10 cellular contexts compared by ENCODE assay signal in genomic region chr13:35855531-35856019, GRCh38.
DNase-seq lines count a peak whose midpoint lies in the region; ATAC-seq and TF ChIP-seq lines count a peak whose summit lies in the region.
"Had no signal": no experiment of that assay in that cellular context is flagged by ENCODE, and none has a peak within 500 bp of the region (broad histone marks: within the 10 kb centered on the region; RNA-seq: fewer than 3 reads in every experiment).

No MANE protein-coding gene starts in this region.

- H3K9me3 Mint-ChIP-seq in activated naive CD8-positive, alpha-beta T cell treated with anti-CD3 and anti-CD28 coated beads for 36 hours: no peaks in the 10 kb centered on the region
- peaks cover 1% of the 10 kb centered on the region for H3K9me3 Mint-ChIP-seq in activated naive CD8-positive, alpha-beta T cell treated with anti-CD3 and anti-CD28 coated beads, Interleukin-2, amount 50 U/mL, for 24 hours
- H3K9me3 Mint-ChIP-seq in type B pancreatic cell: peaks cover 1% of the 10 kb centered on the region

- H3K36me3 Mint-ChIP-seq in activated naive CD8-positive, alpha-beta T cell treated with anti-CD3 and anti-CD28 coated beads for 36 hours: no peaks in the 10 kb centered on the region
- no peaks in the 10 kb centered on the region for H3K36me3 Mint-ChIP-seq in activated naive CD8-positive, alpha-beta T cell treated with anti-CD3 and anti-CD28 coated beads, Interleukin-2, amount 50 U/mL, for 24 hours (ENCODE audit: low read depth)
- H3K36me3 Mint-ChIP-seq in type B pancreatic cell: peaks cover 5% of the 10 kb centered on the region

- H3K9me3 ChIP-seq in left lung: no peaks in the 10 kb centered on the region

- H3K27me3 ChIP-seq in left lung: no peaks in the 10 kb centered on the region

- intact Hi-C loops in left lung (cut with DNase I): no loop called here

- no peaks in the 10 kb centered on the region for H3K36me3 ChIP-seq in left lung

- H3K27ac Mint-ChIP-seq in activated naive CD8-positive, alpha-beta T cell treated with anti-CD3 and anti-CD28 coated beads for 36 hours: no peak overlapping the region
- no peak overlapping the region for H3K27ac Mint-ChIP-seq in activated naive CD8-positive, alpha-beta T cell treated with anti-CD3 and anti-CD28 coated beads, Interleukin-2, amount 50 U/mL, for 24 hours
- peak overlapping the region; percentile 44 for H3K27ac Mint-ChIP-seq in type B pancreatic cell

- no peak for ATAC-seq in activated naive CD8-positive, alpha-beta T cell treated with anti-CD3 and anti-CD28 coated beads, Interleukin-2, amount 50 U/mL, for 24 hours
- no peak for ATAC-seq in GM18868 (IDR thresholded peaks at IDR 0.05; ENCODE audit: unreplicated experiment)
- no peak for ATAC-seq in left lung

- no peak for TF ChIP-seq CTCF in type B pancreatic cell (conservative IDR thresholded peaks at IDR 0.05)
- no peak for TF ChIP-seq CTCF in left lung (IDR thresholded peaks at IDR 0.05)

- H3K4me3 ChIP-seq in iPS-11a (ENCODE audit: low read depth, low read length) (peak overlapping the region; percentile 71), left lung (no peak overlapping the region)

- H3K4me1 ChIP-seq in left lung: no peaks in the 10 kb centered on the region

- H3K27ac ChIP-seq in left lung: no peak overlapping the region
- H3K27ac ChIP-seq: C4-2B had no signal

- H3K4me1 Mint-ChIP-seq in activated naive CD8-positive, alpha-beta T cell treated with anti-CD3 and anti-CD28 coated beads for 36 hours: no peaks in the 10 kb centered on the region
- no peaks in the 10 kb centered on the region for H3K4me1 Mint-ChIP-seq in activated naive CD8-positive, alpha-beta T cell treated with anti-CD3 and anti-CD28 coated beads, Interleukin-2, amount 50 U/mL, for 24 hours
- H3K4me1 Mint-ChIP-seq in type B pancreatic cell (ENCODE audit: unreplicated experiment): peaks cover 13% of the 10 kb centered on the region

- DNase-seq in activated naive CD8-positive, alpha-beta T cell treated with anti-CD3 and anti-CD28 coated beads for 36 hours: peak; percentile 6
- DNase-seq in activated naive CD8-positive, alpha-beta T cell treated with anti-CD3 and anti-CD28 coated beads, Interleukin-2, amount 50 U/mL, for 24 hours: no peak
- DNase-seq in SW 1271 (lab: John Stamatoyannopoulos, UW) (peak; percentile 14 to 22), type B pancreatic cell (ENCODE audit: extremely low spot score, unreplicated experiment) (no peak), left lung (no peak), midbrain (lab: John Stamatoyannopoulos, UW) (no peak)
- DNase-seq: erythroblast had no signal

- H3K4me3 Mint-ChIP-seq in activated naive CD8-positive, alpha-beta T cell treated with anti-CD3 and anti-CD28 coated beads for 36 hours: no peak overlapping the region
- no peak overlapping the region for H3K4me3 Mint-ChIP-seq in activated naive CD8-positive, alpha-beta T cell treated with anti-CD3 and anti-CD28 coated beads, Interleukin-2, amount 50 U/mL, for 24 hours
- H3K4me3 Mint-ChIP-seq in type B pancreatic cell: no peak overlapping the region

- peaks cover 54% of the 10 kb centered on the region for H3K27me3 Mint-ChIP-seq in activated naive CD8-positive, alpha-beta T cell treated with anti-CD3 and anti-CD28 coated beads for 36 hours
- H3K27me3 Mint-ChIP-seq in activated naive CD8-positive, alpha-beta T cell treated with anti-CD3 and anti-CD28 coated beads, Interleukin-2, amount 50 U/mL, for 24 hours: peaks cover 32% of the 10 kb centered on the region
- peaks cover 35% of the 10 kb centered on the region for H3K27me3 Mint-ChIP-seq in type B pancreatic cell

Comparison
In these comparisons a context has a peak if more than half of its experiments do, and no peak if none do; other contexts are left out.
1. DNase-seq: peak in activated naive CD8-positive, alpha-beta T cell treated with anti-CD3 and anti-CD28 coated beads for 36 hours (single experiment) and SW 1271 (2 of 2); none in activated naive CD8-positive, alpha-beta T cell treated with anti-CD3 and anti-CD28 coated beads, Interleukin-2, amount 50 U/mL, for 24 hours (single experiment), type B pancreatic cell (single experiment), left lung (0 of 2) and midbrain (single experiment).